In genomic region chr11:22189660-22190059, GRCh38 we compare ENCODE assay signal across 26 cellular contexts.
"Had no signal": no experiment of that assay in that cellular context is flagged by ENCODE, and none has a peak within 500 bp of the region (broad histone marks: within the 10 kb centered on the region; RNA-seq: fewer than 3 reads in every experiment).

No MANE protein-coding gene starts in this region.

- H3K4me1 ChIP-seq: psoas muscle had no signal

- H3K27ac ChIP-seq: neural progenitor cell, ovary, parathyroid adenoma, psoas muscle, right lobe of liver, sigmoid colon, stomach, thoracic aorta, thyroid gland, tibial nerve, upper lobe of left lung, vagina had no signal

- DNase-seq: natural killer cell; occipital lobe; ovary; posterior cingulate gyrus; psoas muscle; retina; right cardiac atrium; right lobe of liver; sigmoid colon; small intestine; stimulated activated CD4-positive, alpha-beta T cell treated with anti-CD3 and anti-CD28 coated beads, Interleukin-15, amount 100 ng/mL, for 24 hours; stimulated activated CD4-positive, alpha-beta T cell treated with anti-CD3 and anti-CD28 coated beads, Interleukin-2, amount 100 ng/mL, for 24 hours; stimulated activated CD4-positive, alpha-beta T cell treated with anti-CD3 and anti-CD28 coated beads, Interleukin-2, amount 100 ng/mL, for 48 hours; stimulated activated CD4-positive, alpha-beta T cell treated with anti-CD3 and anti-CD28 coated beads, Interleukin-4, amount 100 ng/mL, for 24 hours; stimulated activated naive B cell treated with anti-CD40 and anti-IgM and Interleukin-4, amounts not matched to agents 10 μg/mL and 1 μg/mL and 100 μg/mL, for 72 hours; stimulated activated naive CD4-positive, alpha-beta T cell treated with Interleukin-2 at 50 U/mL for 16 hours; stomach; thyroid gland; trophoblast cell; upper lobe of left lung had no signal

- H3K9me3 ChIP-seq: ovary, psoas muscle, right lobe of liver, sigmoid colon, stomach, thoracic aorta, thyroid gland, tibial nerve, upper lobe of left lung, vagina had no signal

- ATAC-seq: natural killer cell; psoas muscle; right cardiac atrium; right lobe of liver; stimulated activated effector memory CD8-positive, alpha-beta T cell treated with anti-CD3 and anti-CD28 coated beads, Interleukin-12 subunit alpha, Interleukin-12 subunit beta, amount 100 ng/mL, for 72 hours; stimulated activated naive B cell treated with anti-CD40 and anti-IgM and Interleukin-4, amounts not matched to agents 10 μg/mL and 1 μg/mL and 100 μg/mL, for 72 hours had no signal

- H3K27me3 ChIP-seq: neural progenitor cell, ovary, right lobe of liver, sigmoid colon, thyroid gland, upper lobe of left lung, vagina had no signal

- H3K4me3 ChIP-seq: neural progenitor cell, ovary, psoas muscle, right lobe of liver, sigmoid colon, stomach, thoracic aorta, thyroid gland, tibial nerve, upper lobe of left lung, vagina had no signal

- H3K36me3 ChIP-seq: neural progenitor cell, ovary, right lobe of liver, sigmoid colon, stomach, thoracic aorta, thyroid gland, tibial nerve, upper lobe of left lung, vagina had no signal
